ENCODE assay signal across 7 cellular contexts in the genomic region with DNA sequence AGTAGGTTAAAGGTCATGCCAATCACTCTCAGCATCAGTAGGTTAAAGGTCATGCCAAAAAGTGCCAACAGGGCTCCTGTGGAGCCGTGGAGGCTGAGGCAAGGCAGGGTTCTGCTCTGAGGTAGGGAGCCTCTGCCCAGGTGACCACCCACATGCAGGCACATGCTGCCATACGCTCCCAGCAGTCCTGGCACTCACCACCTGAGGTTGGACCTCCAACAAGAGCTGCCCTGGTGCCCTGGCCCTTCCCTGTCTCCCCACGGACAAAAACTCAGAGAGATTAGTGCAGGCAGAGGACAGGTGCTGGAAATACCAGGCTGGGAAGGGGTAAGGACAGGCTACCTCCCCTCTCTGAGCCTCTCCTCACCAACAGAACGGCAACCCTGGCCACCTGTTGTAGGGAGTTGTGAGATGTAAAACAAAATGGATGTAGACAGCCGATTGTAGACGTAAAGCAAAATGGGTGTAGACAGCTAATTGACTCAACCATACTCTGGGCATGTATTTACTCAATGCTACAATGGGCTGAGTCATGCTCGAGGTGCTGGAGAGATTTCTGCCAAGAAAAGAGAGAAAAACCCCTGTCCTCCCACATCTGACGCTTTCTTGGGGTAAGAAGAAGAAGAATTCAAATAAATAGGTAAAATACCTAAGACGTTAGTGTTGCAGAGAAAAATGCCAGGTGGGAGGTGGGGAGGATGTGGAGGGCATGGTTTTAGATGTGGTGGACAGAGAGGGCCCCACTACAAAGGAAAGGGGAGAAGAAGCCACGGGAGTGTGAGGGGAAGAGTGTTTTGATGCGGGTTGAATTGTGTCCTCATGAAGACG. TPM values are rescaled to one million over a fixed set of nuclear protein-coding genes. Genes with fewer than 3 reads are reported as not detected.
DNase-seq lines count a peak whose midpoint lies in the region; ATAC-seq lines count a peak whose summit lies in the region.

No MANE protein-coding gene starts in this region.

- peak; percentile 95 for DNase-seq in HT1080 (ENCODE audit: low read depth)
- peak; percentile 28 for DNase-seq in activated T-cell treated with anti-CD3 and anti-CD28 coated beads for 48 hours (ENCODE audit: low read depth)
- peak; percentile 64 for DNase-seq in fibroblast of peridontal ligament (ENCODE audit: extremely low read depth)
- no peak for DNase-seq in stimulated activated effector memory CD8-positive, alpha-beta T cell treated with anti-CD3 and anti-CD28 coated beads, Interleukin-12 subunit alpha, Interleukin-12 subunit beta, amount 100 ng/mL, for 72 hours (ENCODE audit: low spot score in 2 of 2)
- DNase-seq in NCI-H128 (lab: John Stamatoyannopoulos, UW; ENCODE audit: unreplicated experiment), result no peak
- DNase-seq in NCI-H446 (lab: John Stamatoyannopoulos, UW), result no peak
- DNase-seq in NCI-H526 (lab: John Stamatoyannopoulos, UW), result no peak

- ATAC-seq in stimulated activated effector memory CD8-positive, alpha-beta T cell treated with anti-CD3 and anti-CD28 coated beads, Interleukin-12 subunit alpha, Interleukin-12 subunit beta, amount 100 ng/mL, for 72 hours, result peak; percentile 79

- H3K4me3 Mint-ChIP-seq in stimulated activated effector memory CD8-positive, alpha-beta T cell treated with anti-CD3 and anti-CD28 coated beads, Interleukin-12 subunit alpha, Interleukin-12 subunit beta, amount 100 ng/mL, for 72 hours, result peak overlapping the region; percentile 2

- H3K27ac Mint-ChIP-seq in stimulated activated effector memory CD8-positive, alpha-beta T cell treated with anti-CD3 and anti-CD28 coated beads, Interleukin-12 subunit alpha, Interleukin-12 subunit beta, amount 100 ng/mL, for 72 hours, result peak overlapping the region; percentile 54

- no peaks in the 10 kb centered on the region for H3K9me3 Mint-ChIP-seq in stimulated activated effector memory CD8-positive, alpha-beta T cell treated with anti-CD3 and anti-CD28 coated beads, Interleukin-12 subunit alpha, Interleukin-12 subunit beta, amount 100 ng/mL, for 72 hours

- peaks cover 22% of the 10 kb centered on the region for H3K4me1 Mint-ChIP-seq in stimulated activated effector memory CD8-positive, alpha-beta T cell treated with anti-CD3 and anti-CD28 coated beads, Interleukin-12 subunit alpha, Interleukin-12 subunit beta, amount 100 ng/mL, for 72 hours

- H3K36me3 Mint-ChIP-seq in stimulated activated effector memory CD8-positive, alpha-beta T cell treated with anti-CD3 and anti-CD28 coated beads, Interleukin-12 subunit alpha, Interleukin-12 subunit beta, amount 100 ng/mL, for 72 hours, result peaks cover 7% of the 10 kb centered on the region

RNA-seq across cellular contexts. Expression of gene LTBP2, which starts 32.4 kb away (rescaled TPM):
- 32.5 and 34.9 TPM in 2 replicates for total RNA-seq in HT1080 (2014; rRNA removed; shearing (Covaris generic))
- 20.4 and 23.1 TPM in 2 replicates for polyA plus RNA-seq in HT1080 (2015; cell fraction: cytosol; rRNA removed)
- polyA plus RNA-seq in HT1080 (2015; cell fraction: nucleus; rRNA removed), result 62.2 and 66.5 TPM in 2 replicates

Comparison
In these comparisons a context has a peak if more than half of its experiments do, and no peak if none do; other contexts are left out.
1. DNase-seq: peak in HT1080 (single experiment), activated T-cell treated with anti-CD3 and anti-CD28 coated beads for 48 hours (single experiment) and fibroblast of peridontal ligament (single experiment); none in stimulated activated effector memory CD8-positive, alpha-beta T cell treated with anti-CD3 and anti-CD28 coated beads, Interleukin-12 subunit alpha, Interleukin-12 subunit beta, amount 100 ng/mL, for 72 hours (0 of 2), NCI-H128 (single experiment), NCI-H446 (0 of 2) and NCI-H526 (0 of 2).